In the genomic region with DNA sequence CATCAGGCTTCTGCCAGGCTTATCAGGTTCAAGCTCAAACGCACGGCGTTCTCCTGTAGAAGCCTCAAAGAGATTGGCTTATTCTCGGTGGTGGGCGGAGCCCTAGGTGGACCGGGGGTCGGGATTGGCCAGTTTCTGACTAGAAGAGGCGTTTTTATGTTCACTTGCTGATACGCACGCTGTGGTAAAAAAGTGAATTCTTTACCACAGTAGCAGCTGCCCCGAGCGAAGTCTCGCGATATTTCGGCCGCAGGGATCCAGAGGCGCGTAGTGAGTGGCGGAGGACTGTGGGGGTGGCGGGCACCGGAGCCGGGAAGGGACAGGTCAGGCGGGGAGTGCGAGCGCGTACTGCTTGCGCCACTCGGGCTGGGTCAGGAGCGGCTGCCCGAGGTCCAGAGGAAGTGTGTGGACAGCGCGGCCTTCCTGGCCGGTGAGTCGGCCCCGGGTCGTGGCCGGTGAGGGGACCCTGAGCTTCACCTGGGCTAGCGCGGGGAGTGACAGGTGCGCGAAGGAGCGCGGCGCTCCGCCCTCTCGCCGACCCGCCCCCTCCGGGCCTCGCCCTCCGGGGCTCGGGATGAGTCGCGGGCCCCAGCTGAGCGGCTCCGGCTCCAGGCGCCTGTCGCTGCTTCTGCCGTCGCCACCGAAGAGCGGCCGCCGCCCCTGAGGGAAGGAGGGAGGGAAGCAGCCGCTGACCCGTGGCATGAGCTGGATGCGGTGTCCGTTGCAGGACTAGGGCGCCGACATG, we compare ENCODE assay signal across 1 cellular context.
TF ChIP-seq lines count a peak whose summit lies in the region.

Gene DMXL1 (plus strand): TSS at position 260 of the 745 bp plus-strand sequence. CDS start 483 bp downstream, at position 743.

TF ChIP-seq in K562, 482 proteins besides CTCF, POLR2A, EP300 and RAD21 (continued from another document and continues in another):
- TF ChIP-seq HNRNPLL (IDR thresholded peaks at IDR 0.05; ENCODE audit: low read depth, low read length, poor library complexity, severe bottlenecking): peak; percentile 97
- TF ChIP-seq GATA2 (CRISPR knock-in tag; IDR thresholded peaks at IDR 0.05): no peak
- TF ChIP-seq, protein P1, sequence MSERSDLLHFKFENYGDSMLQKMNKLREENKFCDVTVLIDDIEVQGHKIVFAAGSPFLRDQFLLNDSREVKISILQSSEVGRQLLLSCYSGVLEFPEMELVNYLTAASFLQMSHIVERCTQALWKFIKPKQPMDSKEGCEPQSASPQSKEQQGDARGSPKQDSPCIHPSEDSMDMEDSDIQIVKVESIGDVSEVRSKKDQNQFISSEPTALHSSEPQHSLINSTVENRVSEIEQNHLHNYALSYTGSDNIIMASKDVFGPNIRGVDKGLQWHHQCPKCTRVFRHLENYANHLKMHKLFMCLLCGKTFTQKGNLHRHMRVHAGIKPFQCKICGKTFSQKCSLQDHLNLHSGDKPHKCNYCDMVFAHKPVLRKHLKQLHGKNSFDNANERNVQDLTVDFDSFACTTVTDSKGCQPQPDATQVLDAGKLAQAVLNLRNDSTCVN (CRISPR knock-in tag; IDR thresholded peaks at IDR 0.05): no peak
- TF ChIP-seq ZNF695 (CRISPR knock-in tag; IDR thresholded peaks at IDR 0.05): peak; percentile 34; the same call in 1 of the 2 replicates
- TF ChIP-seq TAF7 (tag; IDR thresholded peaks at IDR 0.05): no peak
- TF ChIP-seq, protein P2, sequence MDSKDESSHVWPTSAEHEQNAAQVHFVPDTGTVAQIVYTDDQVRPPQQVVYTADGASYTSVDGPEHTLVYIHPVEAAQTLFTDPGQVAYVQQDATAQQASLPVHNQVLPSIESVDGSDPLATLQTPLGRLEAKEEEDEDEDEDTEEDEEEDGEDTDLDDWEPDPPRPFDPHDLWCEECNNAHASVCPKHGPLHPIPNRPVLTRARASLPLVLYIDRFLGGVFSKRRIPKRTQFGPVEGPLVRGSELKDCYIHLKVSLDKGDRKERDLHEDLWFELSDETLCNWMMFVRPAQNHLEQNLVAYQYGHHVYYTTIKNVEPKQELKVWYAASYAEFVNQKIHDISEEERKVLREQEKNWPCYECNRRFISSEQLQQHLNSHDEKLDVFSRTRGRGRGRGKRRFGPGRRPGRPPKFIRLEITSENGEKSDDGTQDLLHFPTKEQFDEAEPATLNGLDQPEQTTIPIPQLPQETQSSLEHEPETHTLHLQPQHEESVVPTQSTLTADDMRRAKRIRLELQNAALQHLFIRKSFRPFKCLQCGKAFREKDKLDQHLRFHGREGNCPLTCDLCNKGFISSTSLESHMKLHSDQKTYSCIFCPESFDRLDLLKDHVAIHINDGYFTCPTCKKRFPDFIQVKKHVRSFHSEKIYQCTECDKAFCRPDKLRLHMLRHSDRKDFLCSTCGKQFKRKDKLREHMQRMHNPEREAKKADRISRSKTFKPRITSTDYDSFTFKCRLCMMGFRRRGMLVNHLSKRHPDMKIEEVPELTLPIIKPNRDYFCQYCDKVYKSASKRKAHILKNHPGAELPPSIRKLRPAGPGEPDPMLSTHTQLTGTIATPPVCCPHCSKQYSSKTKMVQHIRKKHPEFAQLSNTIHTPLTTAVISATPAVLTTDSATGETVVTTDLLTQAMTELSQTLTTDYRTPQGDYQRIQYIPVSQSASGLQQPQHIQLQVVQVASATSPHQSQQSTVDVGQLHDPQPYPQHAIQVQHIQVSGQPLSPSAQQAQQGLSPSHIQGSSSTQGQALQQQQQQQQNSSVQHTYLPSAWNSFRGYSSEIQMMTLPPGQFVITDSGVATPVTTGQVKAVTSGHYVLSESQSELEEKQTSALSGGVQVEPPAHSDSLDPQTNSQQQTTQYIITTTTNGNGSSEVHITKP (IDR thresholded peaks at IDR 0.05; ENCODE audit: partially characterized antibody): no peak
- TF ChIP-seq ARHGAP35 (IDR thresholded peaks at IDR 0.05; ENCODE audit: partially characterized antibody): peak; percentile 96
- peak; percentile 95 for TF ChIP-seq ZEB2 (IDR thresholded peaks at IDR 0.05)
- TF ChIP-seq ZNF707 (CRISPR knock-in tag; conservative IDR thresholded peaks at IDR 0.05): no peak
- TF ChIP-seq E2F8 (IDR thresholded peaks at IDR 0.05; ENCODE audit: low read depth, partially characterized antibody): no peak
- no peak for TF ChIP-seq ZNF217 (CRISPR knock-in tag; IDR thresholded peaks at IDR 0.05)
- TF ChIP-seq ZNF165 (CRISPR knock-in tag; IDR thresholded peaks at IDR 0.05; ENCODE audit: borderline replicate concordance): no peak
- TF ChIP-seq SUPT5H (IDR thresholded peaks at IDR 0.05): peak; percentile 76
- peak; percentile 84 for TF ChIP-seq FOS (IDR thresholded peaks at IDR 0.05; ENCODE audit: extremely low read depth, insufficient read length)
- peak; percentile 86 for TF ChIP-seq FIP1L1 (IDR thresholded peaks at IDR 0.05; ENCODE audit: low read depth, low read length, poor library complexity, severe bottlenecking)
- no peak for TF ChIP-seq YBX1 (IDR thresholded peaks at IDR 0.05)
- peak; percentile 94 for TF ChIP-seq RBBP5 (IDR thresholded peaks at IDR 0.05; ENCODE audit: borderline replicate concordance, insufficient read depth, low read length, poor library complexity, severe bottlenecking)
- no peak for TF ChIP-seq ESRRB (CRISPR knock-in tag; IDR thresholded peaks at IDR 0.05; ENCODE audit: borderline replicate concordance)
- TF ChIP-seq, protein P3, sequence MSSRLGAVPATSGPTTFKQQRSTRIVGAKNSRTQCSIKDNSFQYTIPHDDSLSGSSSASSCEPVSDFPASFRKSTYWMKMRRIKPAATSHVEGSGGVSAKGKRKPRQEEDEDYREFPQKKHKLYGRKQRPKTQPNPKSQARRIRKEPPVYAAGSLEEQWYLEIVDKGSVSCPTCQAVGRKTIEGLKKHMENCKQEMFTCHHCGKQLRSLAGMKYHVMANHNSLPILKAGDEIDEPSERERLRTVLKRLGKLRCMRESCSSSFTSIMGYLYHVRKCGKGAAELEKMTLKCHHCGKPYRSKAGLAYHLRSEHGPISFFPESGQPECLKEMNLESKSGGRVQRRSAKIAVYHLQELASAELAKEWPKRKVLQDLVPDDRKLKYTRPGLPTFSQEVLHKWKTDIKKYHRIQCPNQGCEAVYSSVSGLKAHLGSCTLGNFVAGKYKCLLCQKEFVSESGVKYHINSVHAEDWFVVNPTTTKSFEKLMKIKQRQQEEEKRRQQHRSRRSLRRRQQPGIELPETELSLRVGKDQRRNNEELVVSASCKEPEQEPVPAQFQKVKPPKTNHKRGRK (tag; IDR thresholded peaks at IDR 0.05): no peak
- no peak for TF ChIP-seq PHB (CRISPR knock-in tag; IDR thresholded peaks at IDR 0.05)
- TF ChIP-seq TCF7 (IDR thresholded peaks at IDR 0.05; ENCODE audit: borderline replicate concordance): 0 out of 2 replicates have a peak, but pooled peaks have one; percentile 35
- peak; percentile 73; the same call in 1 of the 2 replicates for TF ChIP-seq ZNF12 (CRISPR knock-in tag; IDR thresholded peaks at IDR 0.05)
- no peak for TF ChIP-seq ZNF518B (CRISPR knock-in tag; IDR thresholded peaks at IDR 0.05)
- no peak for TF ChIP-seq PTRF (tag; IDR thresholded peaks at IDR 0.05)
- TF ChIP-seq MEF2D (tag; conservative IDR thresholded peaks at IDR 0.05; ENCODE audit: low read depth): no peak
- TF ChIP-seq SPI1 (IDR thresholded peaks at IDR 0.05; ENCODE audit: borderline replicate concordance, low read depth, low read length): no peak
- no peak for TF ChIP-seq MAFF (IDR thresholded peaks at IDR 0.05; ENCODE audit: low read length)
- TF ChIP-seq SREBF1 (IDR thresholded peaks at IDR 0.05; ENCODE audit: borderline replicate concordance, low read depth, low read length): no peak
- TF ChIP-seq THRAP3 (IDR thresholded peaks at IDR 0.05; ENCODE audit: borderline replicate concordance): no peak
- no peak for TF ChIP-seq MXD1 (CRISPR knock-in tag; IDR thresholded peaks at IDR 0.05; ENCODE audit: borderline replicate concordance, poor library complexity, severe bottlenecking)
- no peak for TF ChIP-seq NFIX (CRISPR knock-in tag; IDR thresholded peaks at IDR 0.05; ENCODE audit: low read depth)
- TF ChIP-seq E2F3 (CRISPR knock-in tag; IDR thresholded peaks at IDR 0.05): peak; percentile 57; the same call in 1 of the 2 replicates
- no peak for TF ChIP-seq ZNF668 (CRISPR knock-in tag; IDR thresholded peaks at IDR 0.05)
- no peak for TF ChIP-seq ZBED1 (IDR thresholded peaks at IDR 0.05)
- no peak for TF ChIP-seq EZH2 (IDR thresholded peaks at IDR 0.05; ENCODE audit: borderline replicate concordance, low read depth, low read length)
- TF ChIP-seq KAT2B (IDR thresholded peaks at IDR 0.05; ENCODE audit: low read depth, low read length): no peak
- TF ChIP-seq SETDB1 (IDR thresholded peaks at IDR 0.05; ENCODE audit: low read length): no peak
- TF ChIP-seq ZFP30 (CRISPR knock-in tag; IDR thresholded peaks at IDR 0.05; ENCODE audit: borderline replicate concordance): no peak
- no peak for TF ChIP-seq SMARCA5 (IDR thresholded peaks at IDR 0.05)
- TF ChIP-seq, protein P4, sequence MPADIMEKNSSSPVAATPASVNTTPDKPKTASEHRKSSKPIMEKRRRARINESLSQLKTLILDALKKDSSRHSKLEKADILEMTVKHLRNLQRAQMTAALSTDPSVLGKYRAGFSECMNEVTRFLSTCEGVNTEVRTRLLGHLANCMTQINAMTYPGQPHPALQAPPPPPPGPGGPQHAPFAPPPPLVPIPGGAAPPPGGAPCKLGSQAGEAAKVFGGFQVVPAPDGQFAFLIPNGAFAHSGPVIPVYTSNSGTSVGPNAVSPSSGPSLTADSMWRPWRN (IDR thresholded peaks at IDR 0.05; ENCODE audit: low read depth): no peak
- TF ChIP-seq ZBTB17 (CRISPR knock-in tag; IDR thresholded peaks at IDR 0.05): no peak; the same call in none of the 2 replicates
- no peak for TF ChIP-seq ZNF347 (CRISPR knock-in tag; IDR thresholded peaks at IDR 0.05; ENCODE audit: low read depth)
- TF ChIP-seq POLR2H (tag; IDR thresholded peaks at IDR 0.05; ENCODE audit: low read depth): no peak; the same call in none of the 2 replicates
- no peak for TF ChIP-seq TCFL5 (CRISPR knock-in tag; conservative IDR thresholded peaks at IDR 0.05)
- no peak for TF ChIP-seq ZNF311 (CRISPR knock-in tag; IDR thresholded peaks at IDR 0.05)
- peak; percentile 59; the same call in 1 of the 2 replicates for TF ChIP-seq C11orf30 (IDR thresholded peaks at IDR 0.05; ENCODE audit: low read depth)
- no peak for TF ChIP-seq DIDO1 (tag; IDR thresholded peaks at IDR 0.05; ENCODE audit: low read depth)
- no peak; the same call in 1 of the 2 replicates for TF ChIP-seq GABPB1 (CRISPR knock-in tag; IDR thresholded peaks at IDR 0.05)
- TF ChIP-seq ZKSCAN3 (CRISPR knock-in tag; IDR thresholded peaks at IDR 0.05): no peak
- no peak for TF ChIP-seq FOXO4 (CRISPR knock-in tag; IDR thresholded peaks at IDR 0.05)
- TF ChIP-seq MCM2 (IDR thresholded peaks at IDR 0.05; ENCODE audit: low read depth): no peak
- TF ChIP-seq SOX6 (IDR thresholded peaks at IDR 0.05): no peak; the same call in 1 of the 2 replicates
- TF ChIP-seq HDGF (IDR thresholded peaks at IDR 0.05): no peak
- peak; percentile 93 for TF ChIP-seq CC2D1A (IDR thresholded peaks at IDR 0.05)
- no peak for TF ChIP-seq BRD9 (IDR thresholded peaks at IDR 0.05; ENCODE audit: low read depth, partially characterized antibody)
